1 cellular context compared by ENCODE assay signal in genomic region chr17:66345264-66345663, GRCh38.
TF ChIP-seq lines count a peak whose summit lies in the region.

No MANE protein-coding gene starts in this region.

TF ChIP-seq in GM23338, 12 proteins besides CTCF, POLR2A, EP300 and RAD21 (continued from another document):
- TF ChIP-seq ZNF462 (CRISPR knock-in tag; IDR thresholded peaks at IDR 0.05) (no peak), ETS1 (IDR thresholded peaks at IDR 0.05) (no peak), EZH2phosphoT487 (IDR thresholded peaks at IDR 0.05; ENCODE audit: unreplicated experiment) (no peak), CREB1 (CRISPR knock-in tag; IDR thresholded peaks at IDR 0.05; ENCODE audit: low read depth) (no peak), STAT1 (IDR thresholded peaks at IDR 0.05; ENCODE audit: unreplicated experiment) (no peak)
